ENCODE assay signal across 2 cellular contexts in genomic region chr5:41822036-41822435, GRCh38.
TF ChIP-seq lines count a peak whose summit lies in the region.

No MANE protein-coding gene starts in this region.

TF ChIP-seq in GM23338, 12 proteins besides CTCF, POLR2A, EP300 and RAD21 (continued from another document):
- TF ChIP-seq, protein P1, sequence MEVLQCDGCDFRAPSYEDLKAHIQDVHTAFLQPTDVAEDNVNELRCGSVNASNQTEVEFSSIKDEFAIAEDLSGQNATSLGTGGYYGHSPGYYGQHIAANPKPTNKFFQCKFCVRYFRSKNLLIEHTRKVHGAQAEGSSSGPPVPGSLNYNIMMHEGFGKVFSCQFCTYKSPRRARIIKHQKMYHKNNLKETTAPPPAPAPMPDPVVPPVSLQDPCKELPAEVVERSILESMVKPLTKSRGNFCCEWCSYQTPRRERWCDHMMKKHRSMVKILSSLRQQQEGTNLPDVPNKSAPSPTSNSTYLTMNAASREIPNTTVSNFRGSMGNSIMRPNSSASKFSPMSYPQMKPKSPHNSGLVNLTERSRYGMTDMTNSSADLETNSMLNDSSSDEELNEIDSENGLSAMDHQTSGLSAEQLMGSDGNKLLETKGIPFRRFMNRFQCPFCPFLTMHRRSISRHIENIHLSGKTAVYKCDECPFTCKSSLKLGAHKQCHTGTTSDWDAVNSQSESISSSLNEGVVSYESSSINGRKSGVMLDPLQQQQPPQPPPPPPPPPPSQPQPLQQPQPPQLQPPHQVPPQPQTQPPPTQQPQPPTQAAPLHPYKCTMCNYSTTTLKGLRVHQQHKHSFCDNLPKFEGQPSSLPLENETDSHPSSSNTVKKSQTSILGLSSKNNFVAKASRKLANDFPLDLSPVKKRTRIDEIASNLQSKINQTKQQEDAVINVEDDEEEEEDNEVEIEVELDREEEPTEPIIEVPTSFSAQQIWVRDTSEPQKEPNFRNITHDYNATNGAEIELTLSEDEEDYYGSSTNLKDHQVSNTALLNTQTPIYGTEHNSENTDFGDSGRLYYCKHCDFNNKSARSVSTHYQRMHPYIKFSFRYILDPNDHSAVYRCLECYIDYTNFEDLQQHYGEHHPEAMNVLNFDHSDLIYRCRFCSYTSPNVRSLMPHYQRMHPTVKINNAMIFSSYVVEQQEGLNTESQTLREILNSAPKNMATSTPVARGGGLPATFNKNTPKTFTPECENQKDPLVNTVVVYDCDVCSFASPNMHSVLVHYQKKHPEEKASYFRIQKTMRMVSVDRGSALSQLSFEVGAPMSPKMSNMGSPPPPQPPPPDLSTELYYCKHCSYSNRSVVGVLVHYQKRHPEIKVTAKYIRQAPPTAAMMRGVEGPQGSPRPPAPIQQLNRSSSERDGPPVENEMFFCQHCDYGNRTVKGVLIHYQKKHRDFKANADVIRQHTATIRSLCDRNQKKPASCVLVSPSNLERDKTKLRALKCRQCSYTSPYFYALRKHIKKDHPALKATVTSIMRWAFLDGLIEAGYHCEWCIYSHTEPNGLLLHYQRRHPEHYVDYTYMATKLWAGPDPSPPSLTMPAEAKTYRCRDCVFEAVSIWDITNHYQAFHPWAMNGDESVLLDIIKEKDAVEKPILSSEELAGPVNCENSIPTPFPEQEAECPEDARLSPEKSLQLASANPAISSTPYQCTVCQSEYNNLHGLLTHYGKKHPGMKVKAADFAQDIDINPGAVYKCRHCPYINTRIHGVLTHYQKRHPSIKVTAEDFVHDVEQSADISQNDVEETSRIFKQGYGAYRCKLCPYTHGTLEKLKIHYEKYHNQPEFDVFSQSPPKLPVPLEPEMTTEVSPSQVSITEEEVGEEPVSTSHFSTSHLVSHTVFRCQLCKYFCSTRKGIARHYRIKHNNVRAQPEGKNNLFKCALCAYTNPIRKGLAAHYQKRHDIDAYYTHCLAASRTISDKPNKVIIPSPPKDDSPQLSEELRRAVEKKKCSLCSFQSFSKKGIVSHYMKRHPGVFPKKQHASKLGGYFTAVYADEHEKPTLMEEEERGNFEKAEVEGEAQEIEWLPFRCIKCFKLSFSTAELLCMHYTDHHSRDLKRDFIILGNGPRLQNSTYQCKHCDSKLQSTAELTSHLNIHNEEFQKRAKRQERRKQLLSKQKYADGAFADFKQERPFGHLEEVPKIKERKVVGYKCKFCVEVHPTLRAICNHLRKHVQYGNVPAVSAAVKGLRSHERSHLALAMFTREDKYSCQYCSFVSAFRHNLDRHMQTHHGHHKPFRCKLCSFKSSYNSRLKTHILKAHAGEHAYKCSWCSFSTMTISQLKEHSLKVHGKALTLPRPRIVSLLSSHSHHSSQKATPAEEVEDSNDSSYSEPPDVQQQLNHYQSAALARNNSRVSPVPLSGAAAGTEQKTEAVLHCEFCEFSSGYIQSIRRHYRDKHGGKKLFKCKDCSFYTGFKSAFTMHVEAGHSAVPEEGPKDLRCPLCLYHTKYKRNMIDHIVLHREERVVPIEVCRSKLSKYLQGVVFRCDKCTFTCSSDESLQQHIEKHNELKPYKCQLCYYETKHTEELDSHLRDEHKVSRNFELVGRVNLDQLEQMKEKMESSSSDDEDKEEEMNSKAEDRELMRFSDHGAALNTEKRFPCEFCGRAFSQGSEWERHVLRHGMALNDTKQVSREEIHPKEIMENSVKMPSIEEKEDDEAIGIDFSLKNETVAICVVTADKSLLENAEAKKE (CRISPR knock-in tag; IDR thresholded peaks at IDR 0.05), result no peak

TF ChIP-seq in WTC11, 78 proteins besides CTCF, POLR2A, EP300 and RAD21 (continued from another document):
- TF ChIP-seq ARID4B (CRISPR knock-in tag; IDR thresholded peaks at IDR 0.05; ENCODE audit: borderline replicate concordance) (no peak), OVOL2 (CRISPR knock-in tag; IDR thresholded peaks at IDR 0.05; ENCODE audit: borderline replicate concordance) (no peak), IRF2 (CRISPR knock-in tag; IDR thresholded peaks at IDR 0.05; ENCODE audit: borderline replicate concordance, low read depth) (no peak), TP53 (CRISPR knock-in tag; IDR thresholded peaks at IDR 0.05) (no peak), MXD4 (CRISPR knock-in tag; IDR thresholded peaks at IDR 0.05; ENCODE audit: borderline replicate concordance) (no peak), AFF4 (CRISPR knock-in tag; IDR thresholded peaks at IDR 0.05; ENCODE audit: borderline replicate concordance) (no peak), GRHL2 (CRISPR knock-in tag; IDR thresholded peaks at IDR 0.05; ENCODE audit: insufficient replicate concordance, severe bottlenecking) (no peak), RORB (CRISPR knock-in tag; IDR thresholded peaks at IDR 0.05) (no peak), ZBTB43 (CRISPR knock-in tag; IDR thresholded peaks at IDR 0.05) (no peak)
- TF ChIP-seq, protein P2, sequence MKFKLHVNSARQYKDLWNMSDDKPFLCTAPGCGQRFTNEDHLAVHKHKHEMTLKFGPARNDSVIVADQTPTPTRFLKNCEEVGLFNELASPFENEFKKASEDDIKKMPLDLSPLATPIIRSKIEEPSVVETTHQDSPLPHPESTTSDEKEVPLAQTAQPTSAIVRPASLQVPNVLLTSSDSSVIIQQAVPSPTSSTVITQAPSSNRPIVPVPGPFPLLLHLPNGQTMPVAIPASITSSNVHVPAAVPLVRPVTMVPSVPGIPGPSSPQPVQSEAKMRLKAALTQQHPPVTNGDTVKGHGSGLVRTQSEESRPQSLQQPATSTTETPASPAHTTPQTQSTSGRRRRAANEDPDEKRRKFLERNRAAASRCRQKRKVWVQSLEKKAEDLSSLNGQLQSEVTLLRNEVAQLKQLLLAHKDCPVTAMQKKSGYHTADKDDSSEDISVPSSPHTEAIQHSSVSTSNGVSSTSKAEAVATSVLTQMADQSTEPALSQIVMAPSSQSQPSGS (CRISPR knock-in tag; IDR thresholded peaks at IDR 0.05; ENCODE audit: borderline replicate concordance, low read depth), result no peak
- TF ChIP-seq, protein P3, sequence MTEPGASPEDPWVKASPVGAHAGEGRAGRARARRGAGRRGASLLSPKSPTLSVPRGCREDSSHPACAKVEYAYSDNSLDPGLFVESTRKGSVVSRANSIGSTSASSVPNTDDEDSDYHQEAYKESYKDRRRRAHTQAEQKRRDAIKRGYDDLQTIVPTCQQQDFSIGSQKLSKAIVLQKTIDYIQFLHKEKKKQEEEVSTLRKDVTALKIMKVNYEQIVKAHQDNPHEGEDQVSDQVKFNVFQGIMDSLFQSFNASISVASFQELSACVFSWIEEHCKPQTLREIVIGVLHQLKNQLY (CRISPR knock-in tag; IDR thresholded peaks at IDR 0.05), result no peak
